Comparison of ENCODE assay signal across 9 cellular contexts in genomic region chr19:4343845-4344713, GRCh38. TPM values are rescaled to one million over a fixed set of nuclear protein-coding genes. Genes with fewer than 3 reads are reported as not detected.
A peak's percentile ranks its signal among the peaks of the same experiment; 100 is the strongest.
DNase-seq lines count a peak whose midpoint lies in the region; ATAC-seq, FAIRE-seq and TF ChIP-seq lines count a peak whose summit lies in the region.
"Had no signal": no experiment of that assay in that cellular context is flagged by ENCODE, and none has a peak within 500 bp of the region (broad histone marks: within the 10 kb centered on the region; RNA-seq: fewer than 3 reads in every experiment).

No MANE protein-coding gene starts in this region.

- peaks cover 7% of the 10 kb centered on the region for H3K23me2 ChIP-seq in H9 (ENCODE audit: insufficient read length, low read depth, low read length, poor library complexity, severe bottlenecking)

- H3K79me2 ChIP-seq in H9 (ENCODE audit: insufficient read depth, low read length), result no peaks in the 10 kb centered on the region

- no peak overlapping the region for H2BK20ac ChIP-seq in H9 (ENCODE audit: low read depth, low read length, poor library complexity, severe bottlenecking)

- H3K27ac Mint-ChIP-seq in H9 (no peak overlapping the region), T-cell (no peak overlapping the region)

- H3K36me3 Mint-ChIP-seq in H9 (ENCODE audit: insufficient read depth in 1 of 3, low read depth in 3 of 3) (peaks cover 11 to 34% (median 33%) of the 10 kb centered on the region in 3 experiments), T-cell (peaks cover 6% of the 10 kb centered on the region)

- H2AFZ ChIP-seq in H9 (ENCODE audit: low read length), result no peak overlapping the region

- H3K56ac ChIP-seq in H9 (ENCODE audit: insufficient read length, low read depth, low read length), result no peak overlapping the region

- H3K4me3 Mint-ChIP-seq in H9 (peak overlapping the region; percentile 85 to 92), T-cell (peak overlapping the region; percentile 84 to 90 (median 89))

- no CpG with 5 or more reads among the region's 45 CpGs for WGBS in H9 (ENCODE audit: extremely low coverage, insufficient read length, low lambda C conversion rate)
- WGBS in small intestine, 3 donors, result 21 to 26% (median 25%) methylated on average over 33 to 45 of the region's 45 CpGs

- peak overlapping the region; percentile 33 for H3K9ac ChIP-seq in H9 (ENCODE audit: extremely low read depth, insufficient read length, low read length)

- H2BK5ac ChIP-seq in H9 (ENCODE audit: insufficient read length, low read length), result no peak overlapping the region

- no peak overlapping the region for H2AK5ac ChIP-seq in H9 (ENCODE audit: insufficient read length, low read length)

- H2BK12ac ChIP-seq in H9 (ENCODE audit: insufficient read length, low read depth, low read length), result no peak overlapping the region

- no peak overlapping the region for H3K4ac ChIP-seq in H9 (ENCODE audit: low read depth, low read length)

- peak overlapping the region; percentile 50; the same call in 1 of the 2 replicates for H3K14ac ChIP-seq in H9 (ENCODE audit: insufficient read depth, low read length)

- peaks cover 5 to 10% of the 10 kb centered on the region in 2 experiments for H3K4me1 Mint-ChIP-seq in H9
- H3K4me1 Mint-ChIP-seq in T-cell, result peaks cover 20 to 29% (median 27%) of the 10 kb centered on the region in 3 donors

- H3K27ac ChIP-seq in H9 (ENCODE audit: insufficient read length, low read depth, low read length) (no peak overlapping the region), left ventricle myocardium inferior (replicated peaks) (peak overlapping the region; percentile 98), small intestine (ENCODE audit: low read depth in 1 of 2, low read length in 1 of 2) (no peak overlapping the region)

- intact Hi-C loops in left ventricle myocardium inferior (cut with micrococcal nuclease), result no loop called here

- POLR2A ChIA-PET in T-cell (lab: Charles Lee), result interaction anchor here (0.5 to 1.7 kb wide), 4 partner anchors 21 to 127 kb away, joined by 3 to 6 read pairs (median 4); partner anchors contain the start of gene YJU2 (in 1 of the 2)

- H3K27me3 Mint-ChIP-seq in H9 (ENCODE audit: low read depth), result peaks cover 6% of the 10 kb centered on the region
- no peaks in the 10 kb centered on the region for H3K27me3 Mint-ChIP-seq in T-cell

- no peak overlapping the region for H2BK120ac ChIP-seq in H9 (ENCODE audit: low read depth, low read length, poor library complexity, severe bottlenecking)

- H2BK15ac ChIP-seq in H9 (ENCODE audit: low read depth, low read length), result no peak overlapping the region

- H3K23ac ChIP-seq in H9 (ENCODE audit: insufficient read length, low read depth, low read length), result no peak overlapping the region

- no peaks in the 10 kb centered on the region for H3K4me1 ChIP-seq in H9 (ENCODE audit: insufficient read depth, low read length)
- H3K4me1 ChIP-seq in left ventricle myocardium inferior, result peaks cover 20% of the 10 kb centered on the region
- no peaks in the 10 kb centered on the region for H3K4me1 ChIP-seq in small intestine (ENCODE audit: control insufficient read depth in 2 of 2, insufficient read depth in 1 of 2, low read depth in 1 of 2, low read length in 1 of 2)

- no peaks in the 10 kb centered on the region; a peak in 1 of 5 replicates for H3K9me3 Mint-ChIP-seq in H9
- no peaks in the 10 kb centered on the region for H3K9me3 Mint-ChIP-seq in T-cell

- FAIRE-seq in small intestine (lab: Jason Lieb, UNC), result no peak

- H3K36me3 ChIP-seq in left ventricle myocardium inferior (peaks cover 14% of the 10 kb centered on the region), small intestine (ENCODE audit: control insufficient read depth in 2 of 2, insufficient read depth in 2 of 2, low read length in 2 of 2) (no peaks in the 10 kb centered on the region)

- peak overlapping the region; percentile 86 for H3K4me3 ChIP-seq in left ventricle myocardium inferior
- peak overlapping the region; percentile 73 to 92 for H3K4me3 ChIP-seq in small intestine (ENCODE audit: low read depth in 1 of 2, low read length in 2 of 2)

- no peaks in the 10 kb centered on the region for H3K9me3 ChIP-seq in H9 (ENCODE audit: control insufficient read depth, low read depth, low read length)
- no peaks in the 10 kb centered on the region for H3K9me3 ChIP-seq in left ventricle myocardium inferior (replicated peaks)
- no peaks in the 10 kb centered on the region for H3K9me3 ChIP-seq in small intestine (ENCODE audit: control insufficient read depth, low read depth)

- DNase-seq in H9 (no peak), T-cell (peak in 1 of 34 experiments; percentile 13), left ventricle myocardium inferior (no peak), small intestine (no peak), iPS-NIHi11 (ENCODE audit: low spot score) (no peak), COLO668 (lab: John Stamatoyannopoulos, UW; ENCODE audit: unreplicated experiment) (no peak)
- no peak for DNase-seq in activated CD4-positive, alpha-beta T cell treated with anti-CD3 and anti-CD28 coated beads, Interleukin-2, amount 50 U/mL, for 4 hours

- no peak overlapping the region for H4K8ac ChIP-seq in H9 (replicated peaks; ENCODE audit: insufficient read length, low read depth, low read length)

- no peak for TF ChIP-seq CTCF in H9 (conservative IDR thresholded peaks at IDR 0.05)
- no peak for TF ChIP-seq CTCF in left ventricle myocardium inferior (IDR thresholded peaks at IDR 0.05; ENCODE audit: borderline replicate concordance)

- H4K5ac ChIP-seq in H9 (ENCODE audit: insufficient read length, low read depth, low read length), result no peak overlapping the region

- no peak overlapping the region for H4K91ac ChIP-seq in H9 (ENCODE audit: insufficient read length, low read depth, low read length)

- CTCF ChIA-PET in T-cell (lab: Charles Lee), result interaction anchor here (0.6 to 2.8 kb wide), 9 partner anchors 8 to 128 kb away, joined by 3 to 39 read pairs (median 8); partner anchors contain the start of genes CHAF1A (in 1 of the 2), HDGFL2 (in 1 of the 2), SH3GL1 (in 1 of the 2) and YJU2 (in 1 of the 2)

- peak overlapping the region; percentile 88 for H3K4me2 ChIP-seq in H9 (ENCODE audit: insufficient read depth, insufficient read length, low read length)

- no peaks in the 10 kb centered on the region for H4K20me1 ChIP-seq in H9 (ENCODE audit: control insufficient read depth, insufficient read depth, insufficient read length)

- ATAC-seq in T-cell (replicated peaks in 1 of 4) (no peak), HG03135 (IDR thresholded peaks at IDR 0.05; ENCODE audit: unreplicated experiment) (no peak)

- H3T11ph ChIP-seq in H9 (ENCODE audit: low read length), result no peak overlapping the region

- no peak overlapping the region for H3K18ac ChIP-seq in H9 (ENCODE audit: insufficient read length, low read depth, low read length)

- H3K27me3 ChIP-seq in H9 (ENCODE audit: insufficient read depth, low read length) (no peaks in the 10 kb centered on the region), left ventricle myocardium inferior (ENCODE audit: low read depth) (no peaks in the 10 kb centered on the region), small intestine (ENCODE audit: control insufficient read depth in 2 of 2, insufficient read depth in 2 of 2, low read length in 2 of 2) (no peaks in the 10 kb centered on the region)

- H3K79me1 ChIP-seq in H9 (ENCODE audit: insufficient read depth, low read depth, low read length, poor library complexity, severe bottlenecking), result no peaks in the 10 kb centered on the region

RNA-seq across cellular contexts. Expression of gene MPND, which starts 0.7 kb away (rescaled TPM):
- total RNA-seq in H9 (2021) (37.0 and 38.2 TPM in 2 replicates), T-cell (10 to 100 TPM; 10.7 to 27.3 (median 22.6) TPM), left ventricle myocardium inferior (19.2 TPM)
- 10 to 100 TPM; 27.0 to 45.1 (median 43.8) TPM for polyA plus RNA-seq in small intestine

RNA-seq across cellular contexts. Expression of gene STAP2, which starts 5.5 kb away (rescaled TPM):
- total RNA-seq in H9 (2021), result 19.0 and 20.2 TPM in 2 replicates
- 1 to 10 TPM; 2.3 to 3.7 (median 2.9) TPM for total RNA-seq in T-cell
- total RNA-seq in left ventricle myocardium inferior, result 2.6 TPM
- 100 to 1,000 TPM in 2 of 3 donors, 10 to 100 TPM in 1; 85.8 to 261 (median 194) TPM for polyA plus RNA-seq in small intestine

RNA-seq across cellular contexts. Expression of gene FSD1, which starts 39.7 kb away (rescaled TPM):
- 53.6 and 53.9 TPM in 2 replicates for total RNA-seq in H9 (2021)
- 1 to 10 TPM; 2.8 to 4.1 (median 3.4) TPM for total RNA-seq in T-cell
- not detected for total RNA-seq in left ventricle myocardium inferior
- 1 to 10 TPM; 1.8 to 3.2 (median 2.2) TPM for polyA plus RNA-seq in small intestine
- total RNA-seq: NCI-H460 had no signal

RNA-seq across cellular contexts. Expression of gene TMIGD2, which starts 41.9 kb away (rescaled TPM):
- total RNA-seq in H9 (2021), result 0.26 TPM in 1 of 2 replicates, not detected in the other
- 10 to 100 TPM; 13.5 to 44.0 (median 32.4) TPM for total RNA-seq in T-cell
- not detected for total RNA-seq in left ventricle myocardium inferior
- polyA plus RNA-seq in small intestine, result 1 to 10 TPM; 1.2 to 6.2 (median 4.0) TPM
- total RNA-seq: NCI-H460 had no signal

RNA-seq across cellular contexts. Expression of gene SH3GL1, which starts 56.3 kb away (rescaled TPM):
- total RNA-seq in H9 (2021), result 85.5 TPM in 2 replicates
- 10 to 100 TPM; 38.8 to 51.5 (median 45.7) TPM for total RNA-seq in T-cell
- 18.6 TPM for total RNA-seq in left ventricle myocardium inferior
- polyA plus RNA-seq in small intestine, result 100 to 1,000 TPM in 2 of 3 donors, 10 to 100 TPM in 1; 64.9 to 108 (median 101) TPM

Comparison
In these comparisons a context has a peak if more than half of its experiments do, and no peak if none do; other contexts are left out.
1. RNA of gene FSD1, which starts 39.7 kb away (total RNA-seq): 53.6 to 53.9 TPM in H9; 2.8 to 4.1 TPM in T-cell and not detected in left ventricle myocardium inferior (single experiment); every median in the first group is over 10 times any median in the second.